ENCODE assay signal across 10 cellular contexts in the genomic region with DNA sequence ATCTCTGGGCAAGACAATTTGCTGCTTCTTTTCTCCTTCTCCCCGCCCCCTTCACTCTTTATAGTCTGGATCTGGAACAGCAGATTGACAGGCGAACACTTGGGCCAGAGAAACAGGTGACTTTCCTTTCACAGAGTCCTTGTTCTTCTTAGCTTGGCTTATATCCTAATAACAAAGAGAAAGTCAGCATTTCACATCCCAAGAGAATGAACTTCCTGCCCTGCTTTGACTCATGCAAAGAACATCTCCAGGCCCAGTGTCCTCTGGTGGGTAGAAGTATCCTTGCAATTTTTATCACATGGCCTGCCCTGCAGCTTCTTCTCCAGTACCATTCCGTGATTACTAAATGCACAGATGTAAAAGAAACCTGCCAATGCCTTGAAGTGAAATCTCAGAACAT.
DNase-seq lines count a peak whose midpoint lies in the region; ATAC-seq and TF ChIP-seq lines count a peak whose summit lies in the region.
"Had no signal": no experiment of that assay in that cellular context is flagged by ENCODE, and none has a peak within 500 bp of the region (broad histone marks: within the 10 kb centered on the region; RNA-seq: fewer than 3 reads in every experiment).

No MANE protein-coding gene starts in this region.

- H3K27me3 ChIP-seq in gastroesophageal sphincter = no peaks in the 10 kb centered on the region

- H3K9me3 Mint-ChIP-seq in activated T-cell treated with anti-CD3 and anti-CD28 coated beads, Interleukin-2, amount 50 U/mL, for 72 hours = no peaks in the 10 kb centered on the region
- H3K9me3 Mint-ChIP-seq: activated naive CD4-positive, alpha-beta T cell treated with anti-CD3 and anti-CD28 coated beads, Interleukin-2, amount 50 U/mL, for 72 hours had no signal

- no peak overlapping the region for H3K27ac Mint-ChIP-seq in activated T-cell treated with anti-CD3 and anti-CD28 coated beads, Interleukin-2, amount 50 U/mL, for 72 hours
- H3K27ac Mint-ChIP-seq: activated naive CD4-positive, alpha-beta T cell treated with anti-CD3 and anti-CD28 coated beads, Interleukin-2, amount 50 U/mL, for 72 hours had no signal

- no peaks in the 10 kb centered on the region for H3K36me3 Mint-ChIP-seq in activated T-cell treated with anti-CD3 and anti-CD28 coated beads, Interleukin-2, amount 50 U/mL, for 72 hours (ENCODE audit: insufficient read depth in 2 of 2)
- H3K36me3 Mint-ChIP-seq: activated naive CD4-positive, alpha-beta T cell treated with anti-CD3 and anti-CD28 coated beads, Interleukin-2, amount 50 U/mL, for 72 hours had no signal

- ATAC-seq in SK-N-SH treated with all-trans-retinoic acid at 6 μM for 48 hours = peak; percentile 100
- ATAC-seq in gastroesophageal sphincter = peak; percentile 46
- ATAC-seq in activated T-cell treated with anti-CD3 and anti-CD28 coated beads, Interleukin-2, amount 50 U/mL, for 72 hours (replicated peaks in 1 of 2) = no peak
- no peak for ATAC-seq in HG03442 (IDR thresholded peaks at IDR 0.05; ENCODE audit: unreplicated experiment)
- ATAC-seq: activated naive CD4-positive, alpha-beta T cell treated with anti-CD3 and anti-CD28 coated beads, Interleukin-2, amount 50 U/mL, for 72 hours had no signal

- no peaks in the 10 kb centered on the region for H3K36me3 ChIP-seq in gastroesophageal sphincter

- H3K27ac ChIP-seq in gastroesophageal sphincter = no peak overlapping the region
- H3K27ac ChIP-seq in substantia nigra (ENCODE audit: low read depth, low read length, poor library complexity, severe bottlenecking) = no peak overlapping the region

- no peak overlapping the region for H3K4me3 Mint-ChIP-seq in activated T-cell treated with anti-CD3 and anti-CD28 coated beads, Interleukin-2, amount 50 U/mL, for 72 hours

- H3K9me3 ChIP-seq in gastroesophageal sphincter = no peaks in the 10 kb centered on the region

- peaks cover 0 to 16% (median 2%) of the 10 kb centered on the region in 3 donors for H3K4me1 ChIP-seq in gastroesophageal sphincter

- no peaks in the 10 kb centered on the region for H3K4me1 Mint-ChIP-seq in activated T-cell treated with anti-CD3 and anti-CD28 coated beads, Interleukin-2, amount 50 U/mL, for 72 hours (ENCODE audit: low read depth)

- H3K4me3 ChIP-seq in gastroesophageal sphincter = no peak overlapping the region

- H3K27me3 Mint-ChIP-seq in activated T-cell treated with anti-CD3 and anti-CD28 coated beads, Interleukin-2, amount 50 U/mL, for 72 hours (ENCODE audit: low read depth) = no peaks in the 10 kb centered on the region

- peak; percentile 49 for DNase-seq in GM04503 (ENCODE audit: low read depth)
- peak; percentile 9 for DNase-seq in pons (ENCODE audit: low spot score)
- DNase-seq in DMS79 (lab: John Stamatoyannopoulos, UW) = no peak
- DNase-seq in activated T-cell treated with anti-CD3 and anti-CD28 coated beads, Interleukin-2, amount 50 U/mL, for 72 hours = no peak
- no peak for DNase-seq in substantia nigra (lab: John Stamatoyannopoulos, UW)
- DNase-seq: Kasumi-1 had no signal

- no peak for TF ChIP-seq EP300 in gastroesophageal sphincter (IDR thresholded peaks at IDR 0.05)

- peak in 3 of 4 experiments; percentile 18 to 20 (median 20) for TF ChIP-seq CTCF in gastroesophageal sphincter (IDR thresholded peaks at IDR 0.05)

- WGBS in gastroesophageal sphincter (ENCODE audit: low coverage in 1 of 2), 2 donors = 25 to 50% methylated on average over 1 to 2 of the region's 3 CpGs

- no peak for TF ChIP-seq POLR2A in gastroesophageal sphincter (IDR thresholded peaks at IDR 0.05)

TF ChIP-seq in SK-N-SH treated with all-trans-retinoic acid at 6 μM for 48 hours, 23 proteins besides CTCF, POLR2A, EP300 and RAD21:
- TF ChIP-seq ZFP3 (CRISPR knock-in tag; IDR thresholded peaks at IDR 0.05) = no peak
- peak; percentile 2; the same call in 1 of the 2 replicates for TF ChIP-seq ISL1 (CRISPR knock-in tag; IDR thresholded peaks at IDR 0.05)

Comparison
In these comparisons a context has a peak if more than half of its experiments do, and no peak if none do; other contexts are left out.
1. DNase-seq: peak in GM04503 (single experiment) and pons (single experiment); none in DMS79 (single experiment), activated T-cell treated with anti-CD3 and anti-CD28 coated beads, Interleukin-2, amount 50 U/mL, for 72 hours (0 of 2) and substantia nigra (0 of 49).
2. ATAC-seq: peak in SK-N-SH treated with all-trans-retinoic acid at 6 μM for 48 hours (single experiment) and gastroesophageal sphincter (single experiment); none in activated T-cell treated with anti-CD3 and anti-CD28 coated beads, Interleukin-2, amount 50 U/mL, for 72 hours (0 of 2) and HG03442 (single experiment).